Comparison of ENCODE assay signal across 8 cellular contexts in genomic region chr19:50657672-50658437, GRCh38. TPM values are rescaled to one million over a fixed set of nuclear protein-coding genes. Genes with fewer than 3 reads are reported as not detected.
DNase-seq lines count a peak whose midpoint lies in the region; ATAC-seq, FAIRE-seq and TF ChIP-seq lines count a peak whose summit lies in the region.

No MANE protein-coding gene starts in this region.

- TF ChIP-seq CTCF in GM20000 (IDR thresholded peaks at IDR 0.05; ENCODE audit: extremely low read depth, missing control alignments) (no peak), kidney (IDR thresholded peaks at IDR 0.05; ENCODE audit: borderline replicate concordance, extremely low read depth, insufficient read depth) (no peak)

- no peak overlapping the region for H3K27ac ChIP-seq in kidney (ENCODE audit: low read depth in 2 of 2, low read length in 2 of 2)

- DNase-seq in ACHN (peak; percentile 99), GM20000 (ENCODE audit: low spot score) (peak; percentile 82), NCI-H2227 (lab: John Stamatoyannopoulos, UW; ENCODE audit: unreplicated experiment) (peak; percentile 99), cerebellum (ENCODE audit: low spot score) (peak; percentile 99), kidney (peak; percentile 97)
- DNase-seq in activated CD4-positive, alpha-beta T cell treated with anti-CD3 and anti-CD28 coated beads for 48 hours: peak; percentile 95
- peak; percentile 30 to 69 for DNase-seq in stimulated activated CD4-positive, alpha-beta T cell treated with anti-CD3 and anti-CD28 coated beads, Interleukin-1b, Interleukin-23, amount 100 ng/mL, for 1 hour (ENCODE audit: low read depth in 2 of 2)

- peaks cover 0 to 2% of the 10 kb centered on the region in 2 donors for H3K4me1 ChIP-seq in kidney (ENCODE audit: control insufficient read depth in 1 of 2, insufficient read depth in 1 of 2, low read depth in 1 of 2, low read length in 2 of 2)

- no peak overlapping the region for H3K4me3 ChIP-seq in kidney (ENCODE audit: low read length in 2 of 2)

- ATAC-seq in HG02870 (IDR thresholded peaks at IDR 0.05; ENCODE audit: unreplicated experiment): no peak

- in situ Hi-C loops in ACHN (cut with HindIII; ENCODE audit: low pct_ligation_motif_present, low pct_unique_long_range_greater_than_20kb, low sequenced_read_pairs): no loop called here

- no peaks in the 10 kb centered on the region for H3K36me3 ChIP-seq in kidney (ENCODE audit: control insufficient read depth in 1 of 2, insufficient read depth in 2 of 2, low read length in 2 of 2)

- FAIRE-seq in kidney (lab: Jason Lieb, UNC): no peak

- no peaks in the 10 kb centered on the region for H3K9me3 ChIP-seq in kidney (ENCODE audit: control insufficient read depth in 1 of 2, low read length in 2 of 2)

- H3K9ac ChIP-seq in kidney (ENCODE audit: low read length in 2 of 2): no peak overlapping the region

- intact Hi-C loops in kidney (cut with DNase I): no loop called here

RNA-seq across cellular contexts. Expression of gene C19orf81, which starts 8.6 kb away (rescaled TPM):
- total RNA-seq in cerebellum: 2.1 TPM
- 3.0 TPM for total RNA-seq in kidney
- polyA plus RNA-seq in kidney (ENCODE audit: insufficient read depth, low read depth, low replicate concordance): 1.6 TPM

RNA-seq across cellular contexts. Expression of gene SYT3, which starts 18.2 kb away (rescaled TPM):
- 13.0 TPM for total RNA-seq in cerebellum
- 0.63 TPM for total RNA-seq in kidney
- polyA plus RNA-seq in kidney (ENCODE audit: insufficient read depth, low read depth, low replicate concordance): 0.54 TPM
